ENCODE assay signal across 12 cellular contexts in genomic region chr9:133711428-133712220, GRCh38. TPM values are rescaled to one million over a fixed set of nuclear protein-coding genes. Genes with fewer than 3 reads are reported as not detected.
DNase-seq lines count a peak whose midpoint lies in the region; ATAC-seq, FAIRE-seq and TF ChIP-seq lines count a peak whose summit lies in the region.
"Had no signal": no experiment of that assay in that cellular context is flagged by ENCODE, and none has a peak within 500 bp of the region (broad histone marks: within the 10 kb centered on the region; RNA-seq: fewer than 3 reads in every experiment).

No MANE protein-coding gene starts in this region.

- FAIRE-seq in HTR-8/SVneo (lab: Jason Lieb, UNC) = no peak
- FAIRE-seq: TTC549 had no signal

- TF ChIP-seq POLR2A in sigmoid colon (IDR thresholded peaks at IDR 0.05) = no peak

- H3K9me3 ChIP-seq in right cardiac atrium (ENCODE audit: control insufficient read depth, low read length) (no peaks in the 10 kb centered on the region), sigmoid colon (no peaks in the 10 kb centered on the region)
- H3K9me3 ChIP-seq: breast epithelium had no signal

- H3K36me3 ChIP-seq in sigmoid colon = no peaks in the 10 kb centered on the region
- H3K36me3 ChIP-seq: breast epithelium had no signal

- intact Hi-C loops in right cardiac atrium (cut with DNase I) (loop anchor here in 1 of 4 donors (5.0 to 10.0 kb wide), 2 partner anchors 124 to 297 kb away; partner anchors contain the start of gene REXO4), sigmoid colon (cut with DNase I) (no loop called here)

- no peak for TF ChIP-seq CTCF in sigmoid colon (IDR thresholded peaks at IDR 0.05)

- TF ChIP-seq EP300 in sigmoid colon (IDR thresholded peaks at IDR 0.05) = no peak

- DNase-seq in HTR-8/SVneo (ENCODE audit: insufficient read length, low spot score) = peak; percentile 60
- peak; percentile 56 for DNase-seq in astrocyte of the hippocampus (ENCODE audit: low read depth, low spot score)
- peak; percentile 70 to 81 (median 80) for DNase-seq in right cardiac atrium
- DNase-seq in sigmoid colon = peak; percentile 54
- DNase-seq in NCI-H1048 (lab: John Stamatoyannopoulos, UW) = no peak
- no peak for DNase-seq in DMS79 treated with DMSO at 0.1 percent for 48 hours (lab: John Stamatoyannopoulos, UW)
- DNase-seq: activated T-cell treated with anti-CD3 and anti-CD28 coated beads for 4 hours, Kasumi-1 had no signal

- H3K4me1 ChIP-seq in right cardiac atrium (ENCODE audit: control insufficient read depth, insufficient read depth, low read length) (peaks cover 6% of the 10 kb centered on the region), sigmoid colon (peaks cover 0 to 4% (median 0%) of the 10 kb centered on the region in 4 donors)

- H3K4me3 ChIP-seq in right cardiac atrium (ENCODE audit: low read length) (no peak overlapping the region), sigmoid colon (no peak overlapping the region)
- H3K4me3 ChIP-seq: breast epithelium had no signal

- H3K27me3 ChIP-seq in right cardiac atrium (ENCODE audit: control insufficient read depth, insufficient read depth) (no peaks in the 10 kb centered on the region), sigmoid colon (no peaks in the 10 kb centered on the region)
- H3K27me3 ChIP-seq: breast epithelium had no signal

- ATAC-seq in right cardiac atrium (peak; percentile 12 to 47), GM18909 (IDR thresholded peaks at IDR 0.05; ENCODE audit: poor library complexity, unreplicated experiment) (no peak), HG02884 (IDR thresholded peaks at IDR 0.05; ENCODE audit: unreplicated experiment) (no peak)

- H3K27ac ChIP-seq in right cardiac atrium (ENCODE audit: low read length) = peak overlapping the region; percentile 9
- H3K27ac ChIP-seq in sigmoid colon = no peak overlapping the region

- WGBS in right cardiac atrium = 69% methylated on average over 32 of the region's 32 CpGs
- 76 to 88% methylated on average over 32 of the region's 32 CpGs for WGBS in sigmoid colon, 2 donors

RNA-seq across cellular contexts. Expression of gene SARDH, which starts 26.5 kb away (rescaled TPM):
- total RNA-seq in right cardiac atrium = 1 to 10 TPM; 2.5 to 3.2 (median 2.8) TPM
- 1.7 TPM for polyA plus RNA-seq in right cardiac atrium
- total RNA-seq in sigmoid colon = 1 to 10 TPM in 3 of 4 donors, under 1 TPM in 1; 0.49 to 3.0 (median 2.4) TPM
- 1 to 10 TPM in 1 of 3 donors, under 1 TPM in 1, not detected in 1; 0.60 to 2.1 TPM for polyA plus RNA-seq in sigmoid colon

Comparison
In these comparisons a context has a peak if more than half of its experiments do, and no peak if none do; other contexts are left out.
1. DNase-seq: peak in HTR-8/SVneo (single experiment), astrocyte of the hippocampus (single experiment), right cardiac atrium (3 of 3) and sigmoid colon (single experiment); none in NCI-H1048 (single experiment) and DMS79 treated with DMSO at 0.1 percent for 48 hours (single experiment).
2. ATAC-seq: peak in right cardiac atrium (2 of 2); none in GM18909 (single experiment) and HG02884 (single experiment).